ENCODE assay signal across 9 cellular contexts in genomic region chrX:72029473-72030411, GRCh38.
DNase-seq lines count a peak whose midpoint lies in the region; ATAC-seq, FAIRE-seq and TF ChIP-seq lines count a peak whose summit lies in the region.
"Had no signal": no experiment of that assay in that cellular context is flagged by ENCODE, and none has a peak within 500 bp of the region (broad histone marks: within the 10 kb centered on the region; RNA-seq: fewer than 3 reads in every experiment).

No MANE protein-coding gene starts in this region.

- H3K4me2 ChIP-seq in HepG2 (ENCODE audit: low read depth, low read length), result no peak overlapping the region; the same call in 1 of the 2 replicates

- H3K79me2 ChIP-seq in HepG2 (ENCODE audit: insufficient read depth, low read length), result no peaks in the 10 kb centered on the region

- in situ Hi-C loops in HepG2 (cut with HindIII; ENCODE audit: extremely low pct_ligation_motif_present, low pct_unique_long_range_greater_than_20kb), result no loop called here

- H3K9me3 ChIP-seq in HepG2 (ENCODE audit: low read length) (no peaks in the 10 kb centered on the region), upper lobe of right lung (no peaks in the 10 kb centered on the region)

- no peak overlapping the region for H2AFZ ChIP-seq in HepG2 (ENCODE audit: low read length)

- CTCF ChIA-PET in HepG2 (lab: Yijun Ruan, JAX; ENCODE audit: low intra/inter-chr PET ratio, low total read pairs), result no interaction called here

- H3K36me3 ChIP-seq in HepG2 (replicated peaks in 1 of 2; ENCODE audit: control insufficient read depth in 1 of 2, insufficient read depth in 2 of 2, low read length in 2 of 2), result no peaks in the 10 kb centered on the region
- H3K36me3 ChIP-seq in upper lobe of right lung, result no peaks in the 10 kb centered on the region

- POLR2A ChIA-PET in HepG2 (lab: Yijun Ruan, JAX), result no interaction called here

- TF ChIP-seq CTCF in HepG2 (CRISPR knock-in tag; IDR thresholded peaks at IDR 0.05), result no peak
- TF ChIP-seq CTCF in upper lobe of right lung (IDR thresholded peaks at IDR 0.05), result no peak

- BruUV-seq in HepG2 (replicated peaks; lab: Mats Ljungman, UMichigan), result no TSS peak

- FAIRE-seq in HepG2 (lab: Jason Lieb, UNC), result no peak

- intact Hi-C loops in HepG2 (cut with micrococcal nuclease; ENCODE audit: unreplicated experiment) (no loop called here), upper lobe of right lung (cut with DNase I) (no loop called here)

- no peak overlapping the region for H3K9ac ChIP-seq in HepG2 (ENCODE audit: insufficient read depth, low read depth, low read length)

- H3K27me3 ChIP-seq in HepG2 (ENCODE audit: control insufficient read depth in 1 of 2, insufficient read depth in 2 of 2, low read length in 2 of 2) (no peaks in the 10 kb centered on the region), upper lobe of right lung (no peaks in the 10 kb centered on the region)

- TF ChIP-seq EP300 in HepG2 (IDR thresholded peaks at IDR 0.05; ENCODE audit: low read depth in 2 of 2, low read length in 2 of 2) (no peak), HepG2 (CRISPR knock-in tag; IDR thresholded peaks at IDR 0.05; ENCODE audit: borderline replicate concordance) (no peak)

- TF ChIP-seq POLR2A in HepG2 (IDR thresholded peaks at IDR 0.05; ENCODE audit: insufficient read depth in 1 of 2, low read depth in 2 of 2, low read length in 2 of 2), result no peak

- TF ChIP-seq RAD21 in HepG2 (CRISPR knock-in tag; IDR thresholded peaks at IDR 0.05), result no peak

- H3K4me3 ChIP-seq in HepG2 (replicated peaks in 1 of 3; ENCODE audit: insufficient read depth in 1 of 3, low read depth in 2 of 3, low read length in 3 of 3), result no peak overlapping the region
- H3K4me3 ChIP-seq in upper lobe of right lung, result no peak overlapping the region

- ATAC-seq in HepG2, result peak; percentile 50
- peak; percentile 33 for ATAC-seq in upper lobe of right lung
- ATAC-seq in HG03469 (IDR thresholded peaks at IDR 0.05; ENCODE audit: unreplicated experiment), result no peak
- ATAC-seq in GM21360 (IDR thresholded peaks at IDR 0.05; ENCODE audit: unreplicated experiment), result no peak

- H4K20me1 ChIP-seq in HepG2 (ENCODE audit: insufficient read depth, low read length), result no peaks in the 10 kb centered on the region

- H3K4me1 ChIP-seq in HepG2 (ENCODE audit: insufficient read depth, low read length), result peaks cover 18% of the 10 kb centered on the region
- H3K4me1 ChIP-seq in upper lobe of right lung, result no peaks in the 10 kb centered on the region

- 6% methylated on average over 5 of the region's 7 CpGs for WGBS in HepG2 (ENCODE audit: low lambda C conversion rate)

- peak; percentile 57 for DNase-seq in DMS 273 (lab: John Stamatoyannopoulos, UW; ENCODE audit: unreplicated experiment)
- DNase-seq in DMS 273 treated with DMSO at 0.1 percent for 48 hours (lab: John Stamatoyannopoulos, UW), result no peak
- peak; percentile 74 for DNase-seq in astrocyte of the hippocampus (ENCODE audit: low read depth, low spot score)
- DNase-seq in HepG2 (ENCODE audit: low spot score), result peak; percentile 16
- no peak for DNase-seq in upper lobe of right lung
- DNase-seq in stimulated activated CD4-positive, alpha-beta T cell treated with anti-CD3 and anti-CD28 coated beads, Interleukin-2, amount 100 ng/mL, for 24 hours, result no peak

- H3K27ac ChIP-seq in HepG2 (ENCODE audit: extremely low read length, insufficient read depth, low read length) (no peak overlapping the region), upper lobe of right lung (no peak overlapping the region)
- H3K27ac ChIP-seq: 22Rv1 had no signal

TF ChIP-seq in HepG2, 621 proteins besides CTCF, POLR2A, EP300 and RAD21:
- TF ChIP-seq ZNF616 (CRISPR knock-in tag; IDR thresholded peaks at IDR 0.05; ENCODE audit: low read depth), result no peak
- TF ChIP-seq ZBTB21 (CRISPR knock-in tag; IDR thresholded peaks at IDR 0.05), result peak; percentile 56; the same call in 1 of the 2 replicates
- peak; percentile 41; the same call in 1 of the 2 replicates for TF ChIP-seq FOSL2 (CRISPR knock-in tag; IDR thresholded peaks at IDR 0.05)

Comparison
In these comparisons a context has a peak if more than half of its experiments do, and no peak if none do; other contexts are left out.
1. DNase-seq: peak in DMS 273 (single experiment), astrocyte of the hippocampus (single experiment) and HepG2 (single experiment); none in DMS 273 treated with DMSO at 0.1 percent for 48 hours (single experiment), upper lobe of right lung (single experiment) and stimulated activated CD4-positive, alpha-beta T cell treated with anti-CD3 and anti-CD28 coated beads, Interleukin-2, amount 100 ng/mL, for 24 hours (0 of 2).
2. ATAC-seq: peak in HepG2 (single experiment) and upper lobe of right lung (single experiment); none in HG03469 (single experiment) and GM21360 (single experiment).